In the genomic region with DNA sequence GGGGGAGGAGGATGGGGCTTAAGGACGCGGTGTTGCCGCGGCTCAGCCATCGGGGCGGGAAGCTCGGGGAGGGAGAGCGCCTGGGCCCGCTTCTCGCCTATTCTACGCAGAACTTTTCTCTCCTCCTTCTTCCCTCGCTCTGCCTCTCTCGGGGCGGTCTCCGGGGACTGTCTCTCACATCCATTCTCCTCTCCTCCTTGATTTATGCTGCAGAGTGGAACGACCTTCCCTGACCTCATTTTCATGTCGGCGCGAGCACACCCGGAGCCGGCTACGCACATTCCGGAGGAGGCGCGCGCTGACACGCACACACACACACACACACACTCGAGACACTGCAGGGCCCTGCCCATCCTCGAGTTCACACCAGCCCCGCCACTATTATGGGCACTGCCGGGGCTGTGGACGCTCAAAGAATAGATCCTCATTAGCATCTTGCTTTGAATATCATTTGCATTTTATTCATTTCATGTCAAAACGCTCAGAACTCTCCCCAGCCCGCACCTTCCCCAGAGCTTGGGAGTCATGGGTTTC, we compare ENCODE assay signal across 1 cellular context.
TF ChIP-seq lines count a peak whose summit lies in the region.

No MANE protein-coding gene starts in this region.

TF ChIP-seq in H1, 55 proteins besides CTCF, POLR2A, EP300 and RAD21:
- TF ChIP-seq ZNF274 (IDR thresholded peaks at IDR 0.05; ENCODE audit: borderline replicate concordance, extremely low read depth, low read length): no peak
- no peak for TF ChIP-seq TCF12 (IDR thresholded peaks at IDR 0.05; ENCODE audit: low read depth, low read length)
- no peak for TF ChIP-seq SP1 (IDR thresholded peaks at IDR 0.05; ENCODE audit: low read depth, low read length)
- TF ChIP-seq RFX5 (IDR thresholded peaks at IDR 0.05; ENCODE audit: borderline replicate concordance, low read depth, low read length): no peak
- no peak for TF ChIP-seq PHF8 (conservative IDR thresholded peaks at IDR 0.05; ENCODE audit: low read depth, low read length)
- TF ChIP-seq TEAD4 (IDR thresholded peaks at IDR 0.05; ENCODE audit: low read depth, low read length): 0 out of 2 replicates have a peak, but pooled peaks have one; percentile 23
- TF ChIP-seq EZH2 (IDR thresholded peaks at IDR 0.05; ENCODE audit: low read depth, low read length, severe bottlenecking): peak; percentile 70
- peak; percentile 7 for TF ChIP-seq SUZ12 (IDR thresholded peaks at IDR 0.05; ENCODE audit: low read length)
- no peak for TF ChIP-seq EGR1 (IDR thresholded peaks at IDR 0.05; ENCODE audit: borderline replicate concordance, low read depth, low read length)
- TF ChIP-seq HDAC2 (IDR thresholded peaks at IDR 0.05; ENCODE audit: borderline replicate concordance in 1 of 2, low read depth in 2 of 2, low read length in 2 of 2): no peak
- TF ChIP-seq CTBP2 (IDR thresholded peaks at IDR 0.05; ENCODE audit: borderline replicate concordance, insufficient read depth, insufficient read length, low read length): peak; percentile 35
- no peak for TF ChIP-seq CREB1 (IDR thresholded peaks at IDR 0.05)
- TF ChIP-seq, protein P1, sequence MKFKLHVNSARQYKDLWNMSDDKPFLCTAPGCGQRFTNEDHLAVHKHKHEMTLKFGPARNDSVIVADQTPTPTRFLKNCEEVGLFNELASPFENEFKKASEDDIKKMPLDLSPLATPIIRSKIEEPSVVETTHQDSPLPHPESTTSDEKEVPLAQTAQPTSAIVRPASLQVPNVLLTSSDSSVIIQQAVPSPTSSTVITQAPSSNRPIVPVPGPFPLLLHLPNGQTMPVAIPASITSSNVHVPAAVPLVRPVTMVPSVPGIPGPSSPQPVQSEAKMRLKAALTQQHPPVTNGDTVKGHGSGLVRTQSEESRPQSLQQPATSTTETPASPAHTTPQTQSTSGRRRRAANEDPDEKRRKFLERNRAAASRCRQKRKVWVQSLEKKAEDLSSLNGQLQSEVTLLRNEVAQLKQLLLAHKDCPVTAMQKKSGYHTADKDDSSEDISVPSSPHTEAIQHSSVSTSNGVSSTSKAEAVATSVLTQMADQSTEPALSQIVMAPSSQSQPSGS (IDR thresholded peaks at IDR 0.05; ENCODE audit: low read length): no peak
- peak; percentile 31 for TF ChIP-seq KDM4A (IDR thresholded peaks at IDR 0.05; ENCODE audit: low read depth, low read length, severe bottlenecking)
- TF ChIP-seq, protein P2, sequence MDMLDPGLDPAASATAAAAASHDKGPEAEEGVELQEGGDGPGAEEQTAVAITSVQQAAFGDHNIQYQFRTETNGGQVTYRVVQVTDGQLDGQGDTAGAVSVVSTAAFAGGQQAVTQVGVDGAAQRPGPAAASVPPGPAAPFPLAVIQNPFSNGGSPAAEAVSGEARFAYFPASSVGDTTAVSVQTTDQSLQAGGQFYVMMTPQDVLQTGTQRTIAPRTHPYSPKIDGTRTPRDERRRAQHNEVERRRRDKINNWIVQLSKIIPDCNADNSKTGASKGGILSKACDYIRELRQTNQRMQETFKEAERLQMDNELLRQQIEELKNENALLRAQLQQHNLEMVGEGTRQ (IDR thresholded peaks at IDR 0.05; ENCODE audit: low read length): no peak
- TF ChIP-seq, protein P3, sequence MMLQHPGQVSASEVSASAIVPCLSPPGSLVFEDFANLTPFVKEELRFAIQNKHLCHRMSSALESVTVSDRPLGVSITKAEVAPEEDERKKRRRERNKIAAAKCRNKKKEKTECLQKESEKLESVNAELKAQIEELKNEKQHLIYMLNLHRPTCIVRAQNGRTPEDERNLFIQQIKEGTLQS (IDR thresholded peaks at IDR 0.05; ENCODE audit: insufficient read depth, low read depth, low read length): no peak
- no peak for TF ChIP-seq SP4 (IDR thresholded peaks at IDR 0.05; ENCODE audit: low read length)
- no peak for TF ChIP-seq MAFK (IDR thresholded peaks at IDR 0.05; ENCODE audit: low read depth, low read length)
- no peak for TF ChIP-seq CBX5 (IDR thresholded peaks at IDR 0.05; ENCODE audit: low read depth, low read length)
- no peak for TF ChIP-seq RXRA (IDR thresholded peaks at IDR 0.05; ENCODE audit: insufficient read depth, low read depth, low read length)
